ENCODE assay signal across 1 cellular context in the genomic region with DNA sequence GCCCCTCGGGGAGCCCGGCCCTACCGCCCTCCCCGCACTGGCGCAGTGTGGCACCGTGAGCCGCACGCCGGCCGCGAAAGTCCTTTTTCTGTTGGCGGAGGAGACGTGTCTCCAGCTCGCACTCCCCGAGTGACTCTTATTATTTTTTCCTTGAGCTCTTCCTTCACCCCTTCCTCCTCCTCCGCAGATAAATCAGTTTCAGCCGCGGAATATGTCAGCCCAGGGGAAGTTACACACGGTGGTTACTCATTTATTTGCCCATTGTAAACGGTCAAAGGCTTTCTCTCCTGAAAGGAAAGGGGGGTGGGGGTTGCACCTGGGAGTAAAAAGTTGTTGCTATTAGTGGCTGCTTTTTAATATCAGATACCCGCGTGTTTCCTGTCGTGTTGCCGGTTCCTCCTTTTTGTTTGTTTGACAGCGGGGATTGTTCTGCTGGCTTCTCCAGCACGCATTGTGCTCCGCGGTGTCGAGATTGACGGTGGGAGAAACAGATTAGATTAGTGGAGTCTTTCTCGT.
TF ChIP-seq lines count a peak whose summit lies in the region.

No MANE protein-coding gene starts in this region.

TF ChIP-seq in HepG2, 621 proteins besides CTCF, POLR2A, EP300 and RAD21 (continued from another document):
- TF ChIP-seq, protein P1, sequence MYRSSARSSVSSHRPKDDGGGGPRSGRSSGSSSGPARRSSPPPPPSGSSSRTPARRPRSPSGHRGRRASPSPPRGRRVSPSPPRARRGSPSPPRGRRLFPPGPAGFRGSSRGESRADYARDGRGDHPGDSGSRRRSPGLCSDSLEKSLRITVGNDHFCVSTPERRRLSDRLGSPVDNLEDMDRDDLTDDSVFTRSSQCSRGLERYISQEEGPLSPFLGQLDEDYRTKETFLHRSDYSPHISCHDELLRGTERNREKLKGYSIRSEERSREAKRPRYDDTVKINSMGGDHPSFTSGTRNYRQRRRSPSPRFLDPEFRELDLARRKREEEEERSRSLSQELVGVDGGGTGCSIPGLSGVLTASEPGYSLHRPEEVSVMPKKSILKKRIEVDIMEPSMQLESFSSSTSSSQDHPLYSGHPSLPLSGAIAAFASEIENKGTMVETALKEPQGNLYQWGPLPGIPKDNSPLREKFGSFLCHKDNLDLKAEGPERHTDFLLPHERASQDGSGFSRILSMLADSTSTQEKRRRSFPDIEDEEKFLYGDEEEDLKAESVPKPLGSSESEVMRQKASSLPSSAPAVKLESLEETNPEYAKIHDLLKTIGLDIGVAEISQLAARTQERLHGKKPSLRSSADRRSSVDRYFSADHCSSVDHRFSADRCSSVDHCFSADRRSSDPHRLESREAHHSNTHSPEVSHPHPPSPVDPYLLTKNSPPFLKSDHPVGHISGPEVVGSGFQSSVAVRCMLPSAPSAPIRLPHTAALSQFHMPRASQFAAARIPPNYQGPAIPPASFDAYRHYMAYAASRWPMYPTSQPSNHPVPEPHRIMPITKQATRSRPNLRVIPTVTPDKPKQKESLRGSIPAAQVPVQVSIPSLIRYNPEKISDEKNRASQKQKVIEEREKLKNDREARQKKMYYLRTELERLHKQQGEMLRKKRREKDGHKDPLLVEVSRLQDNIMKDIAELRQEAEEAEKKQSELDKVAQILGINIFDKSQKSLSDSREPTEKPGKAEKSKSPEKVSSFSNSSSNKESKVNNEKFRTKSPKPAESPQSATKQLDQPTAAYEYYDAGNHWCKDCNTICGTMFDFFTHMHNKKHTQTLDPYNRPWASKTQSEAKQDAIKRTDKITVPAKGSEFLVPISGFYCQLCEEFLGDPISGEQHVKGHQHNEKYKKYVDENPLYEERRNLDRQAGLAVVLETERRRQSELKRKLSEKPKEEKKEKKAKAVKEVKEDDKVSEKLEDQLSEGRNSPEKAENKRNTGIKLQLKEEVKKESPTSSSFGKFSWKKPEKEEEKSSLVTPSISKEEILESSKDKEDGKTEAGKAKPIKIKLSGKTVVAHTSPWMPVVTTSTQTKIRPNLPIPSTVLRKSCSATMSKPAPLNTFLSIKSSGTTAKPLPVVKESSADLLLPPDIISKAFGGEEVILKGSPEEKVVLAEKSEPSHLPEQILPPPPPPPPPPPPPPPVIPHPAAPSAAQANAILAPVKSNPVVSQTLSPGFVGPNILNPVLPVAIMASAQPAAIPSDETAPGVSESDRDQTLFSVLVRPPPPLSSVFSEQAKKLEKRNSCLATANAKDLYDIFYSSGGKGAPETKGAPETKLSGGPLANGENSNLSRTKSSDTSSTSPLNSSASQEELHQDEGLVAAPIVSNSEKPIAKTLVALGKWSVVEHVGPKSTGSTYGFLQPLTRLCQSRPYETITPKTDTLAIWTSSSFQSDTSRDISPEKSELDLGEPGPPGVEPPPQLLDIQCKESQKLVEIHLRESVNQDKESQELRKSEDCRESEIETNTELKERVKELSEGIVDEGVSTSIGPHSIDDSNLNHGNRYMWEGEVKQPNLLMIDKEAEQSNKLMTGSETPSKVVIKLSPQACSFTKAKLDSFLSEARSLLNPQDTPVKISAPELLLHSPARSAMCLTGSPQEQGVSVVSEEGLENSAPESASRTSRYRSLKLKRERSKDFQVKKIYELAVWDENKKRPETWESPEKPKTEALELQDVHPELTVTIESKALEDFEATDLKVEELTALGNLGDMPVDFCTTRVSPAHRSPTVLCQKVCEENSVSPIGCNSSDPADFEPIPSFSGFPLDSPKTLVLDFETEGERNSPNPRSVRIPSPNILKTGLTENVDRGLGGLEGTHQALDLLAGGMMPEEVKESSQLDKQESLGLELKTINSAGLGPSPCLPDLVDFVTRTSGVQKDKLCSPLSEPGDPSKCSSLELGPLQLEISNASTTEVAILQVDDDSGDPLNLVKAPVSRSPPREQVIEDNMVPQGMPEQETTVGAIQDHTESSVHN (CRISPR knock-in tag; IDR thresholded peaks at IDR 0.05), result no peak
- no peak for TF ChIP-seq ATAD3A (CRISPR knock-in tag; IDR thresholded peaks at IDR 0.05)
- no peak for TF ChIP-seq NR1H2 (CRISPR knock-in tag; IDR thresholded peaks at IDR 0.05; ENCODE audit: borderline replicate concordance, low read depth)
